ENCODE assay signal across 34 cellular contexts in the genomic region with DNA sequence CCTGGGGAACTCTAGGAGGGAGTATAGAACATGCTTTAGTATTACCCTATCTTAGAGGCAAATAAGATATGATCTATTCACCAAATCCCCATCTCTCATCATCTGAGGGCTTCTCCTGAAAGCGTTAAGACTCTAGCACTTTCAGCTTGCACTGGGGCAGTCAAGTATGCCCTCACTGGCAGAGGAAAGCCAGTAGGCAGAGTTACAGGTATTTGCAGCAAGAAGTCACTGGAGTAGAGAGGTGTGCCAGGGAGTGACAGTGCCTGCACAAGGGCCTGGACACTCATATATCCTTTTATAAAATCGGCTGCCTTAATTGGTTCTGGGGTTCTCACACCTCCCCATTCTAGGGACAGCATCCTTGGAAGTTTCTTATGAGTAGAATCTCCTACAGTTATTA. TPM values are rescaled to one million over a fixed set of nuclear protein-coding genes. Genes with fewer than 3 reads are reported as not detected.
DNase-seq lines count a peak whose midpoint lies in the region; ATAC-seq, FAIRE-seq and TF ChIP-seq lines count a peak whose summit lies in the region.
"Had no signal": no experiment of that assay in that cellular context is flagged by ENCODE, and none has a peak within 500 bp of the region (broad histone marks: within the 10 kb centered on the region; RNA-seq: fewer than 3 reads in every experiment).

No MANE protein-coding gene starts in this region.

- DNase-seq in bronchial epithelial cell (ENCODE audit: low read depth) (no peak), esophagus muscularis mucosa (ENCODE audit: extremely low spot score) (peak; percentile 68), thyroid gland (peak; percentile 49 to 67)
- no peak for DNase-seq in effector CD4-positive, alpha-beta T cell
- DNase-seq: 8988T; ACHN; AML-193; BE2C; C1 segment of cervical spinal cord; Caco-2; Calu3; CD4-positive, alpha-beta memory T cell; CD4-positive, alpha-beta T cell; CD4-positive, CD25-positive, alpha-beta regulatory T cell; CD8-positive, alpha-beta memory T cell; CD8-positive, alpha-beta T cell; COR-L47; DMS 273 treated with DMSO at 0.1 percent for 48 hours; DMS153; DMS53; DMS79; DMS79 treated with DMSO at 0.1 percent for 48 hours; DND-41; EL had no signal

- no peaks in the 10 kb centered on the region for H3K4me1 ChIP-seq in esophagus muscularis mucosa
- H3K4me1 ChIP-seq in thyroid gland, result no peaks in the 10 kb centered on the region
- H3K4me1 ChIP-seq: A549; BE2C; BLaER1; BLaER1 treated with 17β-estradiol and CSF1 and Interleukin-3, amounts not matched to agents 10 nM and 100 nM; Caco-2 had no signal

- H3K9me3 ChIP-seq in esophagus muscularis mucosa, result no peaks in the 10 kb centered on the region
- H3K9me3 ChIP-seq in thyroid gland, result no peaks in the 10 kb centered on the region
- H3K9me3 ChIP-seq: A549; BE2C; BLaER1; BLaER1 treated with 17β-estradiol and CSF1 and Interleukin-3, amounts not matched to agents 10 nM and 100 nM; Caco-2 had no signal

- FAIRE-seq in bronchial epithelial cell (lab: Jason Lieb, UNC), result peak; percentile 43
- FAIRE-seq: A204.1, D721Med had no signal

- no peaks in the 10 kb centered on the region for H3K27me3 ChIP-seq in bronchial epithelial cell (ENCODE audit: control insufficient read depth, insufficient read depth, low read length)
- no peaks in the 10 kb centered on the region for H3K27me3 ChIP-seq in esophagus muscularis mucosa
- H3K27me3 ChIP-seq in thyroid gland, result no peaks in the 10 kb centered on the region
- H3K27me3 ChIP-seq: BE2C; BLaER1 treated with 17β-estradiol and CSF1 and Interleukin-3, amounts not matched to agents 10 nM and 100 nM had no signal

- TF ChIP-seq EP300 in esophagus muscularis mucosa (IDR thresholded peaks at IDR 0.05), result no peak

- intact Hi-C loops in esophagus muscularis mucosa (cut with DNase I) (no loop called here), thyroid gland (cut with DNase I) (no loop called here)

- H3K4me3 ChIP-seq in bronchial epithelial cell (ENCODE audit: low read depth, low read length) (no peak overlapping the region), esophagus muscularis mucosa (no peak overlapping the region), thyroid gland (replicated peaks in 1 of 3) (no peak overlapping the region)
- H3K4me3 ChIP-seq: A549; BLaER1; BLaER1 treated with 17β-estradiol and CSF1 and Interleukin-3, amounts not matched to agents 10 nM and 100 nM had no signal

- ATAC-seq in HG03196 (IDR thresholded peaks at IDR 0.05; ENCODE audit: unreplicated experiment) (no peak), HG02610 (IDR thresholded peaks at IDR 0.05; ENCODE audit: unreplicated experiment) (no peak)
- ATAC-seq: A549; CD8-positive, alpha-beta T cell had no signal

- H3K36me3 ChIP-seq in bronchial epithelial cell (ENCODE audit: control insufficient read depth, insufficient read depth, low read length) (no peaks in the 10 kb centered on the region), esophagus muscularis mucosa (no peaks in the 10 kb centered on the region), thyroid gland (no peaks in the 10 kb centered on the region)
- H3K36me3 ChIP-seq: BE2C; BLaER1; BLaER1 treated with 17β-estradiol and CSF1 and Interleukin-3, amounts not matched to agents 10 nM and 100 nM had no signal

- 93% methylated on average over 2 of the region's 2 CpGs for WGBS in esophagus muscularis mucosa
- 11 to 41% methylated on average over 2 of the region's 2 CpGs for WGBS in thyroid gland, 2 donors

- H3K27ac ChIP-seq in esophagus muscularis mucosa (replicated peaks in 1 of 4), result no peak overlapping the region
- no peak overlapping the region for H3K27ac ChIP-seq in thyroid gland
- H3K27ac ChIP-seq: 22Rv1; A549; BLaER1; BLaER1 treated with 17β-estradiol and CSF1 and Interleukin-3, amounts not matched to agents 10 nM and 100 nM; C4-2B had no signal

- TF ChIP-seq POLR2A in esophagus muscularis mucosa (IDR thresholded peaks at IDR 0.05; ENCODE audit: low read depth) (no peak), thyroid gland (IDR thresholded peaks at IDR 0.05) (no peak)

- TF ChIP-seq CTCF in bronchial epithelial cell (IDR thresholded peaks at IDR 0.05; ENCODE audit: insufficient read depth, low read length, severe bottlenecking) (no peak), esophagus muscularis mucosa (IDR thresholded peaks at IDR 0.05) (no peak), thyroid gland (IDR thresholded peaks at IDR 0.05) (no peak)

RNA-seq across cellular contexts. Expression of a gene that starts 31.9 kb away (rescaled TPM):
- 0.13 TPM in 1 of 2 replicates, not detected in the other for total RNA-seq in bronchial epithelial cell
- 1 to 10 TPM; 4.0 to 6.7 (median 5.8) TPM for total RNA-seq in esophagus muscularis mucosa
- total RNA-seq in thyroid gland, result 10 to 100 TPM; 24.5 to 36.4 (median 27.6) TPM
- total RNA-seq: B cell; Caco-2; CD4-positive, alpha-beta memory T cell; CD4-positive, alpha-beta T cell; CD4-positive, CD25-positive, alpha-beta regulatory T cell; CD8-positive, alpha-beta memory T cell; CD8-positive, alpha-beta T cell had no signal

Comparison
In these comparisons a context has a peak if more than half of its experiments do, and no peak if none do; other contexts are left out.
1. DNase-seq: peak in esophagus muscularis mucosa (single experiment) and thyroid gland (2 of 2); none in bronchial epithelial cell (single experiment) and effector CD4-positive, alpha-beta T cell (single experiment).